Comparison of ENCODE assay signal across 8 cellular contexts in the genomic region with DNA sequence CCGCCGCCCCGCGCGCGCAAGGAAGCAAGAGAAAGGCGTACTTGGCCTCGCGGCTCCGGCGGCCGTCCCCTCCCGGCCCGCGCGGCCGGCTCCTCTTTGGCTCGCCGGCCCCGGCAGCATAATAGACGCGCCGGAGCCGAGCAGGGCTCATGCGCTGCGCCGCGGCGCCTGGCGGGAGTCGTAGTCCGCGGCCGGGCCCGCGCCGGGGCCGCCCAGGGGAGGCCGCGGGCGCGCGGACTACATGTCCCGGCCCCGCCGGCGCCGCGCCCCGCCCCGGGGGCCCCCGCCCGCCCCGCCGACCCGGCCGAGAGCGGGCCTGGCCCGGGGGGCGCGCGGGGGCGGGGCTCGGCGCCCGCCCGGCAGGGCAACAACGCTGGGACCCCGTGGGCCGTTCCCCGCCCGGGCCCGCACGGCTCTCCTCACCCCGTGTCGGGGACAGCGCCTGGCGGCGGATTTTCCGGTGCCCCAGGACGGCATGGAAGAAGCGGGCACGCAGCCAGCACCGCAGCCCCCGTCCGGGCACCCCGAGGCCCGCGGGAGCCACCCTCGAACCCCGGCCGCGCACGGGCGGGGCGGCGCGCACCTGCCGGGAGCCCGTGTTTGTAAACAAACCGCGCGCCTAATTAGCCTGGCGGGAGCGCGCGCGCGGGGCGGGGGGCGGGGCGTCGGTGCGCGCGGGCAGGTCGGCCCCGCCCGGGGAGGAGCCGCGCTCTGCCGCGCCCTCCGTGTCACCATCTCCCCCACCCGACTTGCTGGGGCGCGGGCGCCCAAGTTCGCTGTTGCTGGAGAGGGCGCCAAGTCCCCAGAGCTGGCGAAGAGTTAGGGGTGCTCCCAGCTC. TPM values are rescaled to one million over a fixed set of nuclear protein-coding genes. Genes with fewer than 3 reads are reported as not detected.
A peak's percentile ranks its signal among the peaks of the same experiment; 100 is the strongest.
DNase-seq lines count a peak whose midpoint lies in the region; ATAC-seq, FAIRE-seq and TF ChIP-seq lines count a peak whose summit lies in the region.

Gene BRD3 (minus strand): TSS at position 123 of the 838 bp plus-strand sequence. CDS start 14,549 bp downstream, outside the sequence.

- peak within 1 kb of the TSS; percentile 74 to 92 (median 79) for H3K4me3 ChIP-seq in endothelial cell of umbilical vein (replicated peaks in 1 of 3; ENCODE audit: insufficient read depth in 1 of 3, low read depth in 1 of 3, low read length in 3 of 3)

- FAIRE-seq in endothelial cell of umbilical vein (lab: Jason Lieb, UNC): no peak

- intact Hi-C loops in endothelial cell of umbilical vein (cut with micrococcal nuclease): loop anchor here (1.0 to 10.0 kb wide), 4 partner anchors 43 to 377 kb away; partner anchors contain the start of gene BRD3OS

- H3K9ac ChIP-seq in endothelial cell of umbilical vein (replicated peaks; ENCODE audit: extremely low read depth, insufficient read depth, low read length): peak within 1 kb of the TSS; percentile 84

- no peaks in the 10 kb centered on the region for H3K9me1 ChIP-seq in endothelial cell of umbilical vein (replicated peaks; ENCODE audit: control insufficient read depth, extremely low read depth, insufficient read depth, low read length)

- H3K36me3 ChIP-seq in endothelial cell of umbilical vein (ENCODE audit: control insufficient read depth in 2 of 2, extremely low read depth in 1 of 2, insufficient read depth in 2 of 2, low read length in 2 of 2): no peaks in the 10 kb centered on the region

- peak within 1 kb of the TSS; percentile 92 for H2AFZ ChIP-seq in endothelial cell of umbilical vein (ENCODE audit: low read depth, low read length)

- dilution Hi-C loops in endothelial cell of umbilical vein (cut with MboI; ENCODE audit: extremely low pct_ligation_motif_present, low sequenced_read_pairs): no loop called here

- H3K4me2 ChIP-seq in endothelial cell of umbilical vein (ENCODE audit: insufficient read depth, low read length): peak within 1 kb of the TSS; percentile 85

- H3K27ac ChIP-seq in endothelial cell of umbilical vein (ENCODE audit: insufficient read depth, low read depth, low read length): peak within 1 kb of the TSS; percentile 55

- DNase-seq in COLO829 (ENCODE audit: low spot score) (peak; percentile 82), HS-5 (ENCODE audit: low read depth) (peak; percentile 15), NOMO-1 treated with dmso at 0.1 percent for 144 hours (lab: John Stamatoyannopoulos, UW; ENCODE audit: unreplicated experiment) (peak; percentile 71), endothelial cell of umbilical vein (ENCODE audit: low read depth, low spot score) (peak; percentile 80), middle frontal gyrus (ENCODE audit: extremely low spot score, low spot score) (peak; percentile 89)
- DNase-seq in activated CD8-positive, alpha-beta memory T cell treated with anti-CD3 and anti-CD28 coated beads, Interleukin-2, amount 50 U/mL, for 1 hour (ENCODE audit: extremely low read depth): peak; percentile 35
- peak; percentile 57 to 70 for DNase-seq in stimulated activated CD8-positive, alpha-beta memory T cell treated with anti-CD3 and anti-CD28 coated beads, Interleukin-2, amount 100 ng/mL, for 1 hour (ENCODE audit: low read depth in 2 of 2)

- peaks cover 5% of the 10 kb centered on the region for H4K20me1 ChIP-seq in endothelial cell of umbilical vein (replicated peaks; ENCODE audit: control insufficient read depth, extremely low read depth, insufficient read depth, low read length)

- TF ChIP-seq POLR2A in endothelial cell of umbilical vein (IDR thresholded peaks at IDR 0.05; ENCODE audit: low read depth, low read length): peak; percentile 63

- no peak for TF ChIP-seq CTCF in endothelial cell of umbilical vein (IDR thresholded peaks at IDR 0.05; ENCODE audit: extremely low read depth in 1 of 2, insufficient read depth in 1 of 2, low read depth in 1 of 2, low read length in 2 of 2)

- no TSS peak for BruUV-seq in endothelial cell of umbilical vein (replicated peaks; lab: Mats Ljungman, UMichigan)

- CTCF ChIA-PET in endothelial cell of umbilical vein (lab: Charles Lee): interaction anchor here (1.1 kb wide), 1 partner anchor 68 kb away, joined by 3 read pairs; the partner anchor contains the start of gene WDR5

- no peaks in the 10 kb centered on the region for H3K9me3 ChIP-seq in endothelial cell of umbilical vein (replicated peaks; ENCODE audit: control insufficient read depth, insufficient read depth, low read length)

- H3K27me3 ChIP-seq in endothelial cell of umbilical vein (ENCODE audit: control insufficient read depth in 2 of 2, insufficient read depth in 2 of 2, low read length in 2 of 2): peaks cover 14 to 28% of the 10 kb centered on the region in 2 experiments

- H3K4me1 ChIP-seq in endothelial cell of umbilical vein (ENCODE audit: control insufficient read depth, extremely low read depth, insufficient read depth, low read length): peaks cover 12% of the 10 kb centered on the region

- H3K79me2 ChIP-seq in endothelial cell of umbilical vein (ENCODE audit: control insufficient read depth, insufficient read depth, low read length): peaks cover 39% of the 10 kb centered on the region

- POLR2A ChIA-PET in endothelial cell of umbilical vein (lab: Charles Lee): no interaction called here

- peak; percentile 67 for ATAC-seq in GM19467 (IDR thresholded peaks at IDR 0.05; ENCODE audit: unreplicated experiment)

TF ChIP-seq in endothelial cell of umbilical vein, 7 proteins besides CTCF, POLR2A, EP300 and RAD21:
- TF ChIP-seq, protein P1, sequence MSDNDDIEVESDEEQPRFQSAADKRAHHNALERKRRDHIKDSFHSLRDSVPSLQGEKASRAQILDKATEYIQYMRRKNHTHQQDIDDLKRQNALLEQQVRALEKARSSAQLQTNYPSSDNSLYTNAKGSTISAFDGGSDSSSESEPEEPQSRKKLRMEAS (IDR thresholded peaks at IDR 0.05; ENCODE audit: insufficient read depth, insufficient read length): no peak
- no peak for TF ChIP-seq MYC (IDR thresholded peaks at IDR 0.05; ENCODE audit: low read depth, low read length)
- TF ChIP-seq POLR2AphosphoS5 (IDR thresholded peaks at IDR 0.05; ENCODE audit: insufficient read depth, low read depth, low read length): no peak
- no peak for TF ChIP-seq FOS (IDR thresholded peaks at IDR 0.05; ENCODE audit: borderline replicate concordance, insufficient read depth, low read length)
- TF ChIP-seq GATA2 (IDR thresholded peaks at IDR 0.05; ENCODE audit: insufficient read depth, insufficient read length, low read depth, low read length): no peak
- no peak for TF ChIP-seq JUN (IDR thresholded peaks at IDR 0.05; ENCODE audit: borderline replicate concordance, insufficient read depth, insufficient read length, low read depth)
- no peak for TF ChIP-seq EZH2 (IDR thresholded peaks at IDR 0.05; ENCODE audit: borderline replicate concordance, low read depth, low read length, severe bottlenecking)

RNA-seq across cellular contexts. Expression of gene BRD3, which starts in this region (rescaled TPM):
- total RNA-seq in endothelial cell of umbilical vein: 47.1 and 54.1 TPM in 2 replicates
- 10.5 and 13.7 TPM in 2 replicates for polyA plus RNA-seq in endothelial cell of umbilical vein
- 9.3 and 10.5 TPM in 2 replicates for polyA plus RNA-seq in endothelial cell of umbilical vein (2011; cell fraction: cytosol; rRNA removed)
- polyA plus RNA-seq in endothelial cell of umbilical vein (2011; cell fraction: nucleus; rRNA removed): 16.5 and 20.1 TPM in 2 replicates
- polyA plus RNA-seq in endothelial cell of umbilical vein (2012): 18.5 and 24.5 TPM in 2 replicates
- 11.4 and 13.8 TPM in 2 replicates for polyA minus RNA-seq in endothelial cell of umbilical vein
- polyA minus RNA-seq in endothelial cell of umbilical vein (2011; cell fraction: cytosol; rRNA and poly(A)+ RNA removed): 30.0 TPM
- polyA minus RNA-seq in endothelial cell of umbilical vein (2011; cell fraction: nucleus; rRNA and poly(A)+ RNA removed): 11.8 and 17.2 TPM in 2 replicates

Comparison
In these comparisons a context has a peak if more than half of its experiments do, and no peak if none do; other contexts are left out.
1. Peak in every context shown above with its lines: DNase-seq, ATAC-seq, H3K4me3 ChIP-seq and H3K27ac ChIP-seq.
2. DNase-seq: peak in every context shown above with its lines; median percentile 89 in middle frontal gyrus; 82 in COLO829; 80 in endothelial cell of umbilical vein; 71 in NOMO-1 treated with dmso at 0.1 percent for 144 hours; 64 in stimulated activated CD8-positive, alpha-beta memory T cell treated with anti-CD3 and anti-CD28 coated beads, Interleukin-2, amount 100 ng/mL, for 1 hour; 35 in activated CD8-positive, alpha-beta memory T cell treated with anti-CD3 and anti-CD28 coated beads, Interleukin-2, amount 50 U/mL, for 1 hour; 15 in HS-5.